13 cellular contexts compared by ENCODE assay signal in genomic region chr6:130070306-130070705, GRCh38. TPM values are rescaled to one million over a fixed set of nuclear protein-coding genes. Genes with fewer than 3 reads are reported as not detected.
DNase-seq lines count a peak whose midpoint lies in the region; ATAC-seq and TF ChIP-seq lines count a peak whose summit lies in the region.
"Had no signal": no experiment of that assay in that cellular context is flagged by ENCODE, and none has a peak within 500 bp of the region (broad histone marks: within the 10 kb centered on the region; RNA-seq: fewer than 3 reads in every experiment).

No MANE protein-coding gene starts in this region.

- H3K36me3 ChIP-seq in GM23248 (ENCODE audit: low read depth), result 0 out of 2 replicates have a peak, but pooled peaks cover 7% of the 10 kb centered on the region
- H3K36me3 ChIP-seq: HAP-1 had no signal

- DNase-seq in AG20443 (ENCODE audit: low spot score) (peak; percentile 29), GM23248 (peak; percentile 49), amniotic epithelial cell (ENCODE audit: low read depth) (peak; percentile 52), omental fat pad (ENCODE audit: low spot score) (no peak)
- DNase-seq in stimulated activated CD4-positive, alpha-beta T cell treated with anti-CD3 and anti-CD28 coated beads, Interleukin-2, amount 100 ng/mL, for 24 hours, result no peak
- no peak for DNase-seq in activated CD4-positive, CD25-positive, alpha-beta regulatory T cell treated with anti-CD3 and anti-CD28 coated beads, Interleukin-2, amount 50 U/mL, for 72 hours
- DNase-seq: Calu3, DMS53, NCI-H446 treated with DMSO at 0.1 percent for 48 hours, PC-3 had no signal

- H3K9me3 ChIP-seq in GM23248 (ENCODE audit: low read depth), result no peaks in the 10 kb centered on the region
- H3K9me3 ChIP-seq: HAP-1, SJCRH30 had no signal

- no peaks in the 10 kb centered on the region for H3K79me2 ChIP-seq in GM23248 (ENCODE audit: insufficient read depth)

- no peaks in the 10 kb centered on the region for H3K27me3 ChIP-seq in GM23248 (replicated peaks; ENCODE audit: insufficient read depth)
- H3K27me3 ChIP-seq: SJCRH30 had no signal

- no peak overlapping the region for H2AFZ ChIP-seq in GM23248

- peaks cover 16% of the 10 kb centered on the region; the same call in 1 of the 2 replicates for H3F3A ChIP-seq in GM23248 (ENCODE audit: insufficient read depth)

- H3K9me2 ChIP-seq in GM23248 (ENCODE audit: insufficient read depth), result no peaks in the 10 kb centered on the region

- H4K20me1 ChIP-seq in GM23248 (ENCODE audit: insufficient read depth), result no peaks in the 10 kb centered on the region

- H3K4me1 ChIP-seq in GM23248 (ENCODE audit: insufficient read depth), result peaks cover 21% of the 10 kb centered on the region
- H3K4me1 ChIP-seq: SJCRH30 had no signal

- in situ Hi-C loops in GM23248 (cut with MboI), result no loop called here

- H3K27ac ChIP-seq in GM23248, result no peak overlapping the region
- H3K27ac ChIP-seq: SJCRH30 had no signal

- whole genome bisulfite sequencing in GM23248 (ENCODE audit: low coverage in 1 of 2, low lambda C conversion rate in 2 of 2, missing lambda C conversion rate in 2 of 2), 2 experiments, result 0 to 2% methylated on average over 2 of the region's 2 CpGs

- peak overlapping the region; percentile 39 for H3K4me3 ChIP-seq in GM23248
- H3K4me3 ChIP-seq: HAP-1, SJCRH30 had no signal

- H3K4me2 ChIP-seq in GM23248 (ENCODE audit: unreplicated experiment), result peak overlapping the region; percentile 21

- peak; percentile 62 for ATAC-seq in omental fat pad (ENCODE audit: low FRiP score)
- no peak for ATAC-seq in HG03135 (IDR thresholded peaks at IDR 0.05; ENCODE audit: unreplicated experiment)
- ATAC-seq: PC-3 had no signal

- no peak for TF ChIP-seq CTCF in omental fat pad (IDR thresholded peaks at IDR 0.05)

- H3K9ac ChIP-seq in GM23248, result no peak overlapping the region

RNA-seq across cellular contexts. Expression of gene L3MBTL3, which starts 51.9 kb away (rescaled TPM):
- 4.3 and 21.8 TPM in 2 replicates for total RNA-seq in GM23248 (2014; rRNA removed; shearing (Covaris generic))
- 2.4 and 3.3 TPM in 2 replicates for polyA plus RNA-seq in GM23248 (2016; fragmentation: Nextera tagmentation; extraction: Ambion mirVana)
- 10 to 100 TPM in 1 of 4 donors, 1 to 10 TPM in 3; 6.9 to 22.2 (median 8.0) TPM for total RNA-seq in omental fat pad

Comparison
In these comparisons a context has a peak if more than half of its experiments do, and no peak if none do; other contexts are left out.
1. DNase-seq: peak in AG20443 (single experiment), GM23248 (single experiment) and amniotic epithelial cell (single experiment); none in omental fat pad (single experiment), stimulated activated CD4-positive, alpha-beta T cell treated with anti-CD3 and anti-CD28 coated beads, Interleukin-2, amount 100 ng/mL, for 24 hours (0 of 2) and activated CD4-positive, CD25-positive, alpha-beta regulatory T cell treated with anti-CD3 and anti-CD28 coated beads, Interleukin-2, amount 50 U/mL, for 72 hours (single experiment).